24 cellular contexts compared by ENCODE assay signal in genomic region chr11:72808415-72808814, GRCh38. TPM values are rescaled to one million over a fixed set of nuclear protein-coding genes. Genes with fewer than 3 reads are reported as not detected.
DNase-seq lines count a peak whose midpoint lies in the region; ATAC-seq, FAIRE-seq and TF ChIP-seq lines count a peak whose summit lies in the region.
"Had no signal": no experiment of that assay in that cellular context is flagged by ENCODE, and none has a peak within 500 bp of the region (broad histone marks: within the 10 kb centered on the region; RNA-seq: fewer than 3 reads in every experiment).

No MANE protein-coding gene starts in this region.

- H3K27me3 Mint-ChIP-seq in HFFc6 (ENCODE audit: insufficient read depth) (no peaks in the 10 kb centered on the region; the same call in none of the 2 replicates), astrocyte (ENCODE audit: low read depth, unreplicated experiment) (no peaks in the 10 kb centered on the region)
- H3K27me3 Mint-ChIP-seq: activated CD4-positive, alpha-beta T cell treated with anti-CD3 and anti-CD28 coated beads for 36 hours; activated T-cell treated with anti-CD3 and anti-CD28 coated beads, Interleukin-2, amount 50 U/mL, for 24 hours had no signal

- peaks cover 28% of the 10 kb centered on the region; the same call in 1 of the 2 replicates for H4K20me1 ChIP-seq in BLaER1
- no peaks in the 10 kb centered on the region for H4K20me1 ChIP-seq in astrocyte (ENCODE audit: insufficient read depth, low read length)

- H3K4me2 ChIP-seq in BLaER1, result peak overlapping the region; percentile 44
- no peak overlapping the region for H3K4me2 ChIP-seq in astrocyte (ENCODE audit: low read length)
- H3K4me2 ChIP-seq: GM23338 had no signal

- FAIRE-seq in astrocyte (lab: Jason Lieb, UNC), result no peak
- FAIRE-seq: endothelial cell of umbilical vein had no signal

- peaks cover 14% of the 10 kb centered on the region for H3K79me2 ChIP-seq in astrocyte (ENCODE audit: insufficient read depth, low read length)

- no peak overlapping the region for H3K9ac ChIP-seq in BLaER1
- peak overlapping the region; percentile 39 for H3K9ac ChIP-seq in astrocyte (ENCODE audit: low read length)

- H3K27ac Mint-ChIP-seq in HFFc6, result peak overlapping the region; percentile 49
- H3K27ac Mint-ChIP-seq in astrocyte (ENCODE audit: unreplicated experiment), result no peak overlapping the region
- H3K27ac Mint-ChIP-seq: activated CD4-positive, alpha-beta T cell treated with anti-CD3 and anti-CD28 coated beads for 36 hours; activated T-cell treated with anti-CD3 and anti-CD28 coated beads, Interleukin-2, amount 50 U/mL, for 24 hours; GM23338 had no signal

- H2AFZ ChIP-seq in astrocyte (ENCODE audit: low read depth, low read length), result no peak overlapping the region
- H2AFZ ChIP-seq: GM23338 had no signal

- TF ChIP-seq CTCF in HFFc6 (IDR thresholded peaks at IDR 0.05), result no peak
- no peak for TF ChIP-seq CTCF in astrocyte (IDR thresholded peaks at IDR 0.05; ENCODE audit: insufficient read depth, low read depth, low read length)
- no peak for TF ChIP-seq CTCF in neutrophil (IDR thresholded peaks at IDR 0.05)

- H3K4me3 ChIP-seq in BLaER1 (no peak overlapping the region), astrocyte (ENCODE audit: insufficient read depth, low read depth, low read length) (no peak overlapping the region), neutrophil (ENCODE audit: low read depth in 1 of 2, low read length in 1 of 2) (peak overlapping the region; percentile 52 to 97)
- H3K4me3 ChIP-seq: dorsolateral prefrontal cortex, GM23338, MG63, testis had no signal

- H3K4me1 Mint-ChIP-seq in HFFc6 (ENCODE audit: low read depth) (peaks cover 33% of the 10 kb centered on the region), astrocyte (ENCODE audit: low read depth, unreplicated experiment) (peaks cover 12% of the 10 kb centered on the region)

- H3K4me3 Mint-ChIP-seq in HFFc6 (no peak overlapping the region), astrocyte (ENCODE audit: unreplicated experiment) (no peak overlapping the region)
- H3K4me3 Mint-ChIP-seq: activated CD4-positive, alpha-beta T cell treated with anti-CD3 and anti-CD28 coated beads for 36 hours; activated T-cell treated with anti-CD3 and anti-CD28 coated beads, Interleukin-2, amount 50 U/mL, for 24 hours; GM23338 had no signal

- H3K4me1 ChIP-seq in BLaER1 (peaks cover 51% of the 10 kb centered on the region), astrocyte (ENCODE audit: insufficient read depth, low read length) (peaks cover 17% of the 10 kb centered on the region), neutrophil (ENCODE audit: control insufficient read depth in 1 of 2, insufficient read depth in 1 of 2, low read depth in 1 of 2, low read length in 1 of 2) (peaks cover 80 to 97% of the 10 kb centered on the region in 2 experiments)

- ATAC-seq in GM21390 (IDR thresholded peaks at IDR 0.05; ENCODE audit: unreplicated experiment), result no peak
- ATAC-seq: activated CD4-positive, alpha-beta T cell treated with anti-CD3 and anti-CD28 coated beads for 36 hours; GM23338 had no signal

- H3K36me3 ChIP-seq in BLaER1 (peaks cover 34% of the 10 kb centered on the region), astrocyte (ENCODE audit: insufficient read depth, low read length) (no peaks in the 10 kb centered on the region), neutrophil (peaks cover 42% of the 10 kb centered on the region)

- peaks cover 21% of the 10 kb centered on the region for H3K36me3 Mint-ChIP-seq in HFFc6 (ENCODE audit: low read depth)
- H3K36me3 Mint-ChIP-seq in astrocyte (ENCODE audit: low read depth, unreplicated experiment), result peaks cover 6% of the 10 kb centered on the region

- no peaks in the 10 kb centered on the region for H3K9me3 ChIP-seq in BLaER1
- no peaks in the 10 kb centered on the region for H3K9me3 ChIP-seq in astrocyte (ENCODE audit: insufficient read depth, low read depth, low read length)
- H3K9me3 ChIP-seq in neutrophil, result no peaks in the 10 kb centered on the region
- H3K9me3 ChIP-seq: MG63, testis had no signal

- H3K27me3 ChIP-seq in BLaER1 (no peaks in the 10 kb centered on the region), astrocyte (ENCODE audit: insufficient read depth, low read length) (no peaks in the 10 kb centered on the region), neutrophil (no peaks in the 10 kb centered on the region)
- H3K27me3 ChIP-seq: dorsolateral prefrontal cortex, MG63, testis had no signal

- no peak for DNase-seq in HFFc6
- DNase-seq in astrocyte (ENCODE audit: low read depth), result peak; percentile 67
- no peak for DNase-seq in dermis blood vessel endothelial cell
- no peak for DNase-seq in activated T-cell treated with anti-CD3 and anti-CD28 coated beads, Interleukin-2, amount 50 U/mL, for 1 hour
- no peak for DNase-seq in GF-D8 (lab: John Stamatoyannopoulos, UW)
- DNase-seq: activated CD4-positive, alpha-beta T cell treated with anti-CD3 and anti-CD28 coated beads for 36 hours; activated CD8-positive, alpha-beta memory T cell treated with anti-CD3 and anti-CD28 coated beads for 24 hours; activated naive CD4-positive, alpha-beta T cell; activated T-cell treated with anti-CD3 and anti-CD28 coated beads, Interleukin-2, amount 50 U/mL, for 24 hours; amygdala; dorsolateral prefrontal cortex; MG63; NCI-H1436 treated with DMSO at 0.1 percent for 48 hours; NCI-H510A treated with DMSO at 0.1 percent for 48 hours; occipital lobe; retina; stimulated activated CD4-positive, alpha-beta T cell treated with anti-CD3 and anti-CD28 coated beads, Interleukin-4, amount 100 ng/mL, for 4 hours; stimulated activated naive CD4-positive, alpha-beta T cell treated with Interleukin-2 at 50 U/mL for 16 hours; testis had no signal

- H3K9me3 Mint-ChIP-seq in HFFc6 (no peaks in the 10 kb centered on the region), astrocyte (ENCODE audit: unreplicated experiment) (peaks cover 1% of the 10 kb centered on the region)
- H3K9me3 Mint-ChIP-seq: activated T-cell treated with anti-CD3 and anti-CD28 coated beads, Interleukin-2, amount 50 U/mL, for 24 hours; GM23338 had no signal

- H3K27ac ChIP-seq in BLaER1 (no peak overlapping the region), astrocyte (ENCODE audit: low read depth, low read length) (peak overlapping the region; percentile 15), neutrophil (peak overlapping the region; percentile 98)
- H3K27ac ChIP-seq: testis had no signal

RNA-seq across cellular contexts. Expression of gene ATG16L2, which starts 5.8 kb away (rescaled TPM):
- 1 to 10 TPM; 5.4 to 9.5 (median 7.6) TPM for total RNA-seq in HFFc6 (2021; fragmentation: NEBNext Ultra II Directional; extraction: Animal tissue kit (Norgen Biotek cat#: 25700))
- 9.6 and 11.7 TPM in 2 replicates for total RNA-seq in astrocyte
- 6.5 and 22.1 TPM in 2 replicates for total RNA-seq in dermis blood vessel endothelial cell

RNA-seq across cellular contexts. Expression of gene STARD10, which starts 14.6 kb away (rescaled TPM):
- 10 to 100 TPM; 10.8 to 16.9 (median 15.8) TPM for total RNA-seq in HFFc6 (2021; fragmentation: NEBNext Ultra II Directional; extraction: Animal tissue kit (Norgen Biotek cat#: 25700))
- total RNA-seq in astrocyte, result 38.4 and 42.3 TPM in 2 replicates
- 35.7 and 60.4 TPM in 2 replicates for total RNA-seq in dermis blood vessel endothelial cell

RNA-seq across cellular contexts. Expression of gene ARAP1, which starts 56.2 kb away (rescaled TPM):
- 10 to 100 TPM; 42.5 to 49.0 (median 46.8) TPM for total RNA-seq in HFFc6 (2021; fragmentation: NEBNext Ultra II Directional; extraction: Animal tissue kit (Norgen Biotek cat#: 25700))
- 31.9 and 33.8 TPM in 2 replicates for total RNA-seq in astrocyte
- total RNA-seq in dermis blood vessel endothelial cell, result 80.0 and 127 TPM in 2 replicates

Comparison
In these comparisons a context has a peak if more than half of its experiments do, and no peak if none do; other contexts are left out.
1. H3K4me3 ChIP-seq: peak in neutrophil (2 of 2); none in BLaER1 (single experiment) and astrocyte (single experiment).